In genomic region chr7:73721237-73721848, GRCh38 we compare ENCODE assay signal across 9 cellular contexts. TPM values are rescaled to one million over a fixed set of nuclear protein-coding genes. Genes with fewer than 3 reads are reported as not detected.
DNase-seq lines count a peak whose midpoint lies in the region; ATAC-seq and TF ChIP-seq lines count a peak whose summit lies in the region.
"Had no signal": no experiment of that assay in that cellular context is flagged by ENCODE, and none has a peak within 500 bp of the region (broad histone marks: within the 10 kb centered on the region; RNA-seq: fewer than 3 reads in every experiment).

No MANE protein-coding gene starts in this region.

- H3K36me3 ChIP-seq in thoracic aorta: no peaks in the 10 kb centered on the region

- intact Hi-C loops in activated naive CD4-positive, alpha-beta T cell treated with anti-CD3 and anti-CD28 coated beads for 36 hours (cut with micrococcal nuclease): no loop called here
- intact Hi-C loops in activated B cell treated with CpG ODN at 0.5 μM for 24 hours (cut with micrococcal nuclease): no loop called here

- peak overlapping the region; percentile 39 for H3K4me3 Mint-ChIP-seq in activated naive CD4-positive, alpha-beta T cell treated with anti-CD3 and anti-CD28 coated beads for 36 hours
- peak overlapping the region; percentile 35 for H3K4me3 Mint-ChIP-seq in activated B cell treated with CpG ODN at 0.5 μM for 24 hours

- peak overlapping the region; percentile 57 to 68 for H3K27ac ChIP-seq in thoracic aorta

- no peaks in the 10 kb centered on the region for H3K27me3 ChIP-seq in thoracic aorta (replicated peaks; ENCODE audit: insufficient read depth)

- TF ChIP-seq CTCF in activated B cell treated with CpG ODN at 0.5 μM for 24 hours (IDR thresholded peaks at IDR 0.05) (no peak), thoracic aorta (IDR thresholded peaks at IDR 0.05) (no peak)

- no peak overlapping the region for H3K27ac Mint-ChIP-seq in activated naive CD4-positive, alpha-beta T cell treated with anti-CD3 and anti-CD28 coated beads for 36 hours
- no peak overlapping the region for H3K27ac Mint-ChIP-seq in activated B cell treated with CpG ODN at 0.5 μM for 24 hours

- H3K4me1 ChIP-seq in thoracic aorta (ENCODE audit: control insufficient read depth in 1 of 2, low read depth in 2 of 2): peaks cover 21 to 54% of the 10 kb centered on the region in 2 donors

- CTCF ChIA-PET in activated naive CD4-positive, alpha-beta T cell treated with anti-CD3 and anti-CD28 coated beads for 36 hours (lab: Charles Lee): interaction anchor here (1.0 to 1.3 kb wide), 3 partner anchors 11 to 92 kb away, joined by 3 to 6 read pairs (median 3); no protein-coding TSS in a partner anchor
- CTCF ChIA-PET in activated B cell treated with CpG ODN at 0.5 μM for 24 hours (lab: Charles Lee): no interaction called here

- peaks cover 21% of the 10 kb centered on the region for H3K4me1 Mint-ChIP-seq in activated naive CD4-positive, alpha-beta T cell treated with anti-CD3 and anti-CD28 coated beads for 36 hours (ENCODE audit: low read depth)
- peaks cover 21% of the 10 kb centered on the region for H3K4me1 Mint-ChIP-seq in activated B cell treated with CpG ODN at 0.5 μM for 24 hours

- H3K36me3 Mint-ChIP-seq in activated naive CD4-positive, alpha-beta T cell treated with anti-CD3 and anti-CD28 coated beads for 36 hours (ENCODE audit: low read depth): no peaks in the 10 kb centered on the region
- H3K36me3 Mint-ChIP-seq in activated B cell treated with CpG ODN at 0.5 μM for 24 hours (ENCODE audit: low read depth): no peaks in the 10 kb centered on the region

- ATAC-seq in activated B cell treated with CpG ODN at 0.5 μM for 24 hours (ENCODE audit: low read depth): no peak
- peak; percentile 75 for ATAC-seq in left lobe of liver
- ATAC-seq in thoracic aorta (ENCODE audit: insufficient number of reproducible peaks, low FRiP score, low read depth): no peak
- no peak for ATAC-seq in GM19324 (IDR thresholded peaks at IDR 0.05; ENCODE audit: low FRiP score, unreplicated experiment)

- no peak overlapping the region for H3K4me3 ChIP-seq in thoracic aorta

- POLR2A ChIA-PET in activated B cell treated with CpG ODN at 0.5 μM for 24 hours (lab: Charles Lee): no interaction called here

- no peaks in the 10 kb centered on the region for H3K9me3 ChIP-seq in thoracic aorta

- peaks cover 4% of the 10 kb centered on the region for H3K27me3 Mint-ChIP-seq in activated naive CD4-positive, alpha-beta T cell treated with anti-CD3 and anti-CD28 coated beads for 36 hours (ENCODE audit: low read depth)
- H3K27me3 Mint-ChIP-seq in activated B cell treated with CpG ODN at 0.5 μM for 24 hours: peaks cover 19% of the 10 kb centered on the region

- DNase-seq in activated naive CD4-positive, alpha-beta T cell treated with anti-CD3 and anti-CD28 coated beads for 36 hours: no peak
- DNase-seq in activated naive CD4-positive, alpha-beta T cell treated with Interleukin-2 at 50 U/mL for 16 hours: no peak
- DNase-seq in activated B cell treated with CpG ODN at 0.5 μM for 24 hours (no peak), left lobe of liver (ENCODE audit: low spot score) (peak; percentile 95), thoracic aorta (ENCODE audit: low spot score) (no peak), HCEC 1CT (no peak), NCI-H146 treated with DMSO at 0.1 percent for 48 hours (lab: John Stamatoyannopoulos, UW; ENCODE audit: unreplicated experiment) (no peak)

- no peaks in the 10 kb centered on the region for H3K9me3 Mint-ChIP-seq in activated naive CD4-positive, alpha-beta T cell treated with anti-CD3 and anti-CD28 coated beads for 36 hours
- no peaks in the 10 kb centered on the region for H3K9me3 Mint-ChIP-seq in activated B cell treated with CpG ODN at 0.5 μM for 24 hours

RNA-seq across cellular contexts. Expression of gene STX1A, which starts 1.9 kb away (rescaled TPM):
- 10 to 100 TPM; 23.7 to 24.1 TPM for total RNA-seq in activated naive CD4-positive, alpha-beta T cell treated with anti-CD3 and anti-CD28 coated beads for 36 hours
- total RNA-seq in activated B cell treated with CpG ODN at 0.5 μM for 24 hours: 1.8 and 2.1 TPM in 2 replicates
- total RNA-seq in left lobe of liver: 2.9 TPM
- 10 to 100 TPM; 10.3 to 16.8 TPM for total RNA-seq in thoracic aorta

RNA-seq across cellular contexts. Expression of gene ABHD11, which starts 17.3 kb away (rescaled TPM):
- total RNA-seq in activated naive CD4-positive, alpha-beta T cell treated with anti-CD3 and anti-CD28 coated beads for 36 hours: 10 to 100 TPM in 1 of 2 experiments, 1 to 10 TPM in 1; 9.4 to 11.3 TPM
- total RNA-seq in activated B cell treated with CpG ODN at 0.5 μM for 24 hours: 12.1 and 15.9 TPM in 2 replicates
- 6.9 TPM for total RNA-seq in left lobe of liver
- total RNA-seq in thoracic aorta: 10 to 100 TPM in 1 of 2 donors, 1 to 10 TPM in 1; 2.5 to 16.9 TPM

RNA-seq across cellular contexts. Expression of gene BUD23, which starts 37.9 kb away (rescaled TPM):
- total RNA-seq in activated naive CD4-positive, alpha-beta T cell treated with anti-CD3 and anti-CD28 coated beads for 36 hours: 100 to 1,000 TPM in 1 of 2 experiments, 10 to 100 TPM in 1; 95.1 to 110 TPM
- total RNA-seq in activated B cell treated with CpG ODN at 0.5 μM for 24 hours: 69.0 and 74.8 TPM in 2 replicates
- 28.2 TPM for total RNA-seq in left lobe of liver
- total RNA-seq in thoracic aorta: 10 to 100 TPM; 36.9 to 51.0 TPM

RNA-seq across cellular contexts. Expression of gene DNAJC30, which starts 38.1 kb away (rescaled TPM):
- 1 to 10 TPM; 4.2 to 4.4 TPM for total RNA-seq in activated naive CD4-positive, alpha-beta T cell treated with anti-CD3 and anti-CD28 coated beads for 36 hours
- 13.7 and 14.2 TPM in 2 replicates for total RNA-seq in activated B cell treated with CpG ODN at 0.5 μM for 24 hours
- total RNA-seq in left lobe of liver: 10.0 TPM
- 1 to 10 TPM; 3.9 to 7.8 TPM for total RNA-seq in thoracic aorta

RNA-seq across cellular contexts. Expression of gene CLDN3, which starts 48.7 kb away (rescaled TPM):
- not detected for total RNA-seq in activated naive CD4-positive, alpha-beta T cell treated with anti-CD3 and anti-CD28 coated beads for 36 hours
- total RNA-seq in activated B cell treated with CpG ODN at 0.5 μM for 24 hours: not detected in 2 replicates
- 28.9 TPM for total RNA-seq in left lobe of liver
- not detected for total RNA-seq in thoracic aorta
- total RNA-seq: mononuclear cell had no signal
